In the genomic region with DNA sequence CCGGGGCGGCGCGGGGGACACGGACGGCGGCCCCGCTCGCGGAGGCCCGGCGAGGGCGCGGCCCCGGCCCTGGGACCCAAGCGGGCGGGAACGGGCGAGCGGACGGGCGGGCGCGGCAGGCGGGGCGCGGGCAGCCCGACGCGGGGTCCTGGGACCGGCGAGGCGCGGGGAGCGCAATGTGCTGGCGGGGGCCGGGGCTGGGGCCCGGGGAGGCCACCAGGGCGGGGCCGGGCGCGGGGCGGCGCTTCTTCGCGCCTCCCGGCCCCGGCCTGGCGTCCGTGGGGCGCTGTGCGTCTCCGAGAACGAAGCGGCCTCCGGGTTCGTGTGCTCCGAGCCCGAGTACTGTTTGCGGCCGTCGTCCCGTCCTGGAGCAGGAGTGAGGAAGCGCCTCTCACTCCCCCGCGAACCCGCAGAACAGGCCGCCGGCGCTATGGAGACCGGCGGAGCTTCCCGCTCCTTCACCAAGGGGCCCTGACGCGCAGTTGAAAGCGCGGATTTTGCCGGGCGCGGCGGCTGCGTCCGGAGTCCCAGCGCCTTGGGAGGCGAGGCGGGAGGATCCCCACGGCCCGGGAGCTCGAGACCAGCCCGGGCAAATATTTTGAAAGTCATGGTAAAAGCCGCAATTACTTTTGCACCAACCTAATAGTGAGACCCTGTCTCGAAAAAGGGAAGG, we compare ENCODE assay signal across 1 cellular context.
A peak's percentile ranks its signal among the peaks of the same experiment; 100 is the strongest.
TF ChIP-seq lines count a peak whose summit lies in the region.

No MANE protein-coding gene starts in this region.

TF ChIP-seq in K562, 482 proteins besides CTCF, POLR2A, EP300 and RAD21 (continued from another document and continues in another):
- TF ChIP-seq, protein P1, sequence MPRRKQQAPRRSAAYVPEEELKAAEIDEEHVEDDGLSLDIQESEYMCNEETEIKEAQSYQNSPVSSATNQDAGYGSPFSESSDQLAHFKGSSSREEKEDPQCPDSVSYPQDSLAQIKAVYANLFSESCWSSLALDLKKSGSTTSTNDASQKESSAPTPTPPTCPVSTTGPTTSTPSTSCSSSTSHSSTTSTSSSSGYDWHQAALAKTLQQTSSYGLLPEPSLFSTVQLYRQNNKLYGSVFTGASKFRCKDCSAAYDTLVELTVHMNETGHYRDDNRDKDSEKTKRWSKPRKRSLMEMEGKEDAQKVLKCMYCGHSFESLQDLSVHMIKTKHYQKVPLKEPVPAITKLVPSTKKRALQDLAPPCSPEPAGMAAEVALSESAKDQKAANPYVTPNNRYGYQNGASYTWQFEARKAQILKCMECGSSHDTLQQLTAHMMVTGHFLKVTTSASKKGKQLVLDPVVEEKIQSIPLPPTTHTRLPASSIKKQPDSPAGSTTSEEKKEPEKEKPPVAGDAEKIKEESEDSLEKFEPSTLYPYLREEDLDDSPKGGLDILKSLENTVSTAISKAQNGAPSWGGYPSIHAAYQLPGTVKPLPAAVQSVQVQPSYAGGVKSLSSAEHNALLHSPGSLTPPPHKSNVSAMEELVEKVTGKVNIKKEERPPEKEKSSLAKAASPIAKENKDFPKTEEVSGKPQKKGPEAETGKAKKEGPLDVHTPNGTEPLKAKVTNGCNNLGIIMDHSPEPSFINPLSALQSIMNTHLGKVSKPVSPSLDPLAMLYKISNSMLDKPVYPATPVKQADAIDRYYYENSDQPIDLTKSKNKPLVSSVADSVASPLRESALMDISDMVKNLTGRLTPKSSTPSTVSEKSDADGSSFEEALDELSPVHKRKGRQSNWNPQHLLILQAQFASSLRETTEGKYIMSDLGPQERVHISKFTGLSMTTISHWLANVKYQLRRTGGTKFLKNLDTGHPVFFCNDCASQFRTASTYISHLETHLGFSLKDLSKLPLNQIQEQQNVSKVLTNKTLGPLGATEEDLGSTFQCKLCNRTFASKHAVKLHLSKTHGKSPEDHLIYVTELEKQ (CRISPR knock-in tag; IDR thresholded peaks at IDR 0.05), result no peak
- TF ChIP-seq ZNF274 (IDR thresholded peaks at IDR 0.05; ENCODE audit: borderline replicate concordance, low read depth, low read length) (no peak), FIP1L1 (IDR thresholded peaks at IDR 0.05; ENCODE audit: low read depth, low read length, poor library complexity, severe bottlenecking) (no peak), RFX5 (IDR thresholded peaks at IDR 0.05; ENCODE audit: low read depth, low read length) (no peak), SMARCA4 (IDR thresholded peaks at IDR 0.05) (peak; percentile 51), SAFB (IDR thresholded peaks at IDR 0.05; ENCODE audit: borderline replicate concordance, low read depth, low read length) (peak; percentile 25; the same call in 1 of the 2 replicates), ZEB2 (IDR thresholded peaks at IDR 0.05) (0 out of 2 replicates have a peak, but pooled peaks have one; percentile 17), PHF8 (IDR thresholded peaks at IDR 0.05; ENCODE audit: borderline replicate concordance, low read length) (peak; percentile 90), ZNF766 (CRISPR knock-in tag; conservative IDR thresholded peaks at IDR 0.05) (peak; percentile 59; the same call in 1 of the 2 replicates), POLR2AphosphoS2 (IDR thresholded peaks at IDR 0.05; ENCODE audit: low read length) (no peak), ZNF561 (CRISPR knock-in tag; conservative IDR thresholded peaks at IDR 0.05) (no peak), DNMT1 (IDR thresholded peaks at IDR 0.05) (0 out of 2 replicates have a peak, but pooled peaks have one; percentile 34), ARID1B (IDR thresholded peaks at IDR 0.05) (no peak; the same call in 1 of the 2 replicates), ZFX (CRISPR knock-in tag; IDR thresholded peaks at IDR 0.05) (peak; percentile 98), TAF1 (IDR thresholded peaks at IDR 0.05; ENCODE audit: control insufficient read depth, extremely low read depth, insufficient read depth, low read length, severe bottlenecking) (peak; percentile 63), ZNF551 (CRISPR knock-in tag; IDR thresholded peaks at IDR 0.05) (no peak), SOX6 (IDR thresholded peaks at IDR 0.05) (peak; percentile 34; the same call in 1 of the 2 replicates), SPI1 (IDR thresholded peaks at IDR 0.05; ENCODE audit: borderline replicate concordance, low read depth, low read length) (peak; percentile 40; the same call in 1 of the 2 replicates), L3MBTL2 (IDR thresholded peaks at IDR 0.05) (peak; percentile 94), SUPT5H (IDR thresholded peaks at IDR 0.05) (peak; percentile 93), NR2C1 (IDR thresholded peaks at IDR 0.05) (no peak), NR2C1 (tag; IDR thresholded peaks at IDR 0.05) (no peak), ZNF644 (tag; IDR thresholded peaks at IDR 0.05; ENCODE audit: low read depth) (no peak), SMAD4 (CRISPR knock-in tag; conservative IDR thresholded peaks at IDR 0.05) (peak; percentile 65), CCNT2 (IDR thresholded peaks at IDR 0.05; ENCODE audit: borderline replicate concordance, extremely low read depth, insufficient read length, low read depth, low read length) (peak; percentile 67), MAFG (tag; conservative IDR thresholded peaks at IDR 0.05) (peak; percentile 27), ESRRA (IDR thresholded peaks at IDR 0.05; ENCODE audit: borderline replicate concordance, low read depth) (peak; percentile 39; the same call in 1 of the 2 replicates)
- TF ChIP-seq, protein P2, sequence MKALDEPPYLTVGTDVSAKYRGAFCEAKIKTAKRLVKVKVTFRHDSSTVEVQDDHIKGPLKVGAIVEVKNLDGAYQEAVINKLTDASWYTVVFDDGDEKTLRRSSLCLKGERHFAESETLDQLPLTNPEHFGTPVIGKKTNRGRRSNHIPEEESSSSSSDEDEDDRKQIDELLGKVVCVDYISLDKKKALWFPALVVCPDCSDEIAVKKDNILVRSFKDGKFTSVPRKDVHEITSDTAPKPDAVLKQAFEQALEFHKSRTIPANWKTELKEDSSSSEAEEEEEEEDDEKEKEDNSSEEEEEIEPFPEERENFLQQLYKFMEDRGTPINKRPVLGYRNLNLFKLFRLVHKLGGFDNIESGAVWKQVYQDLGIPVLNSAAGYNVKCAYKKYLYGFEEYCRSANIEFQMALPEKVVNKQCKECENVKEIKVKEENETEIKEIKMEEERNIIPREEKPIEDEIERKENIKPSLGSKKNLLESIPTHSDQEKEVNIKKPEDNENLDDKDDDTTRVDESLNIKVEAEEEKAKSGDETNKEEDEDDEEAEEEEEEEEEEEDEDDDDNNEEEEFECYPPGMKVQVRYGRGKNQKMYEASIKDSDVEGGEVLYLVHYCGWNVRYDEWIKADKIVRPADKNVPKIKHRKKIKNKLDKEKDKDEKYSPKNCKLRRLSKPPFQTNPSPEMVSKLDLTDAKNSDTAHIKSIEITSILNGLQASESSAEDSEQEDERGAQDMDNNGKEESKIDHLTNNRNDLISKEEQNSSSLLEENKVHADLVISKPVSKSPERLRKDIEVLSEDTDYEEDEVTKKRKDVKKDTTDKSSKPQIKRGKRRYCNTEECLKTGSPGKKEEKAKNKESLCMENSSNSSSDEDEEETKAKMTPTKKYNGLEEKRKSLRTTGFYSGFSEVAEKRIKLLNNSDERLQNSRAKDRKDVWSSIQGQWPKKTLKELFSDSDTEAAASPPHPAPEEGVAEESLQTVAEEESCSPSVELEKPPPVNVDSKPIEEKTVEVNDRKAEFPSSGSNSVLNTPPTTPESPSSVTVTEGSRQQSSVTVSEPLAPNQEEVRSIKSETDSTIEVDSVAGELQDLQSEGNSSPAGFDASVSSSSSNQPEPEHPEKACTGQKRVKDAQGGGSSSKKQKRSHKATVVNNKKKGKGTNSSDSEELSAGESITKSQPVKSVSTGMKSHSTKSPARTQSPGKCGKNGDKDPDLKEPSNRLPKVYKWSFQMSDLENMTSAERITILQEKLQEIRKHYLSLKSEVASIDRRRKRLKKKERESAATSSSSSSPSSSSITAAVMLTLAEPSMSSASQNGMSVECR (CRISPR knock-in tag; IDR thresholded peaks at IDR 0.05), result no peak
- TF ChIP-seq, protein P3, sequence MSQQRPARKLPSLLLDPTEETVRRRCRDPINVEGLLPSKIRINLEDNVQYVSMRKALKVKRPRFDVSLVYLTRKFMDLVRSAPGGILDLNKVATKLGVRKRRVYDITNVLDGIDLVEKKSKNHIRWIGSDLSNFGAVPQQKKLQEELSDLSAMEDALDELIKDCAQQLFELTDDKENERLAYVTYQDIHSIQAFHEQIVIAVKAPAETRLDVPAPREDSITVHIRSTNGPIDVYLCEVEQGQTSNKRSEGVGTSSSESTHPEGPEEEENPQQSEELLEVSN (IDR thresholded peaks at IDR 0.05; ENCODE audit: borderline replicate concordance in 1 of 2, extremely low read depth in 1 of 2, insufficient read depth in 1 of 2, insufficient read length in 1 of 2, low read depth in 1 of 2, low read length in 1 of 2, poor library complexity in 1 of 2, severe bottlenecking in 1 of 2), result peak in 1 of 2 experiments; percentile 79
- TF ChIP-seq, protein P4, sequence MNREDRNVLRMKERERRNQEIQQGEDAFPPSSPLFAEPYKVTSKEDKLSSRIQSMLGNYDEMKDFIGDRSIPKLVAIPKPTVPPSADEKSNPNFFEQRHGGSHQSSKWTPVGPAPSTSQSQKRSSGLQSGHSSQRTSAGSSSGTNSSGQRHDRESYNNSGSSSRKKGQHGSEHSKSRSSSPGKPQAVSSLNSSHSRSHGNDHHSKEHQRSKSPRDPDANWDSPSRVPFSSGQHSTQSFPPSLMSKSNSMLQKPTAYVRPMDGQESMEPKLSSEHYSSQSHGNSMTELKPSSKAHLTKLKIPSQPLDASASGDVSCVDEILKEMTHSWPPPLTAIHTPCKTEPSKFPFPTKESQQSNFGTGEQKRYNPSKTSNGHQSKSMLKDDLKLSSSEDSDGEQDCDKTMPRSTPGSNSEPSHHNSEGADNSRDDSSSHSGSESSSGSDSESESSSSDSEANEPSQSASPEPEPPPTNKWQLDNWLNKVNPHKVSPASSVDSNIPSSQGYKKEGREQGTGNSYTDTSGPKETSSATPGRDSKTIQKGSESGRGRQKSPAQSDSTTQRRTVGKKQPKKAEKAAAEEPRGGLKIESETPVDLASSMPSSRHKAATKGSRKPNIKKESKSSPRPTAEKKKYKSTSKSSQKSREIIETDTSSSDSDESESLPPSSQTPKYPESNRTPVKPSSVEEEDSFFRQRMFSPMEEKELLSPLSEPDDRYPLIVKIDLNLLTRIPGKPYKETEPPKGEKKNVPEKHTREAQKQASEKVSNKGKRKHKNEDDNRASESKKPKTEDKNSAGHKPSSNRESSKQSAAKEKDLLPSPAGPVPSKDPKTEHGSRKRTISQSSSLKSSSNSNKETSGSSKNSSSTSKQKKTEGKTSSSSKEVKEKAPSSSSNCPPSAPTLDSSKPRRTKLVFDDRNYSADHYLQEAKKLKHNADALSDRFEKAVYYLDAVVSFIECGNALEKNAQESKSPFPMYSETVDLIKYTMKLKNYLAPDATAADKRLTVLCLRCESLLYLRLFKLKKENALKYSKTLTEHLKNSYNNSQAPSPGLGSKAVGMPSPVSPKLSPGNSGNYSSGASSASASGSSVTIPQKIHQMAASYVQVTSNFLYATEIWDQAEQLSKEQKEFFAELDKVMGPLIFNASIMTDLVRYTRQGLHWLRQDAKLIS (CRISPR knock-in tag; IDR thresholded peaks at IDR 0.05), result 0 out of 2 replicates have a peak, but pooled peaks have one; percentile 61
- TF ChIP-seq, protein P5, sequence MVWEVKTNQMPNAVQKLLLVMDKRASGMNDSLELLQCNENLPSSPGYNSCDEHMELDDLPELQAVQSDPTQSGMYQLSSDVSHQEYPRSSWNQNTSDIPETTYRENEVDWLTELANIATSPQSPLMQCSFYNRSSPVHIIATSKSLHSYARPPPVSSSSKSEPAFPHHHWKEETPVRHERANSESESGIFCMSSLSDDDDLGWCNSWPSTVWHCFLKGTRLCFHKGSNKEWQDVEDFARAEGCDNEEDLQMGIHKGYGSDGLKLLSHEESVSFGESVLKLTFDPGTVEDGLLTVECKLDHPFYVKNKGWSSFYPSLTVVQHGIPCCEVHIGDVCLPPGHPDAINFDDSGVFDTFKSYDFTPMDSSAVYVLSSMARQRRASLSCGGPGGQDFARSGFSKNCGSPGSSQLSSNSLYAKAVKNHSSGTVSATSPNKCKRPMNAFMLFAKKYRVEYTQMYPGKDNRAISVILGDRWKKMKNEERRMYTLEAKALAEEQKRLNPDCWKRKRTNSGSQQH (CRISPR knock-in tag; IDR thresholded peaks at IDR 0.05), result no peak
- TF ChIP-seq, protein P6, sequence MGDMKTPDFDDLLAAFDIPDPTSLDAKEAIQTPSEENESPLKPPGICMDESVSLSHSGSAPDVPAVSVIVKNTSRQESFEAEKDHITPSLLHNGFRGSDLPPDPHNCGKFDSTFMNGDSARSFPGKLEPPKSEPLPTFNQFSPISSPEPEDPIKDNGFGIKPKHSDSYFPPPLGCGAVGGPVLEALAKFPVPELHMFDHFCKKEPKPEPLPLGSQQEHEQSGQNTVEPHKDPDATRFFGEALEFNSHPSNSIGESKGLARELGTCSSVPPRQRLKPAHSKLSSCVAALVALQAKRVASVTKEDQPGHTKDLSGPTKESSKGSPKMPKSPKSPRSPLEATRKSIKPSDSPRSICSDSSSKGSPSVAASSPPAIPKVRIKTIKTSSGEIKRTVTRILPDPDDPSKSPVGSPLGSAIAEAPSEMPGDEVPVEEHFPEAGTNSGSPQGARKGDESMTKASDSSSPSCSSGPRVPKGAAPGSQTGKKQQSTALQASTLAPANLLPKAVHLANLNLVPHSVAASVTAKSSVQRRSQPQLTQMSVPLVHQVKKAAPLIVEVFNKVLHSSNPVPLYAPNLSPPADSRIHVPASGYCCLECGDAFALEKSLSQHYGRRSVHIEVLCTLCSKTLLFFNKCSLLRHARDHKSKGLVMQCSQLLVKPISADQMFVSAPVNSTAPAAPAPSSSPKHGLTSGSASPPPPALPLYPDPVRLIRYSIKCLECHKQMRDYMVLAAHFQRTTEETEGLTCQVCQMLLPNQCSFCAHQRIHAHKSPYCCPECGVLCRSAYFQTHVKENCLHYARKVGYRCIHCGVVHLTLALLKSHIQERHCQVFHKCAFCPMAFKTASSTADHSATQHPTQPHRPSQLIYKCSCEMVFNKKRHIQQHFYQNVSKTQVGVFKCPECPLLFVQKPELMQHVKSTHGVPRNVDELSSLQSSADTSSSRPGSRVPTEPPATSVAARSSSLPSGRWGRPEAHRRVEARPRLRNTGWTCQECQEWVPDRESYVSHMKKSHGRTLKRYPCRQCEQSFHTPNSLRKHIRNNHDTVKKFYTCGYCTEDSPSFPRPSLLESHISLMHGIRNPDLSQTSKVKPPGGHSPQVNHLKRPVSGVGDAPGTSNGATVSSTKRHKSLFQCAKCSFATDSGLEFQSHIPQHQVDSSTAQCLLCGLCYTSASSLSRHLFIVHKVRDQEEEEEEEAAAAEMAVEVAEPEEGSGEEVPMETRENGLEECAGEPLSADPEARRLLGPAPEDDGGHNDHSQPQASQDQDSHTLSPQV (IDR thresholded peaks at IDR 0.05), result peak; percentile 41; the same call in 1 of the 2 replicates
- TF ChIP-seq, protein P7, sequence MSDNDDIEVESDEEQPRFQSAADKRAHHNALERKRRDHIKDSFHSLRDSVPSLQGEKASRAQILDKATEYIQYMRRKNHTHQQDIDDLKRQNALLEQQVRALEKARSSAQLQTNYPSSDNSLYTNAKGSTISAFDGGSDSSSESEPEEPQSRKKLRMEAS (CRISPR knock-in tag; IDR thresholded peaks at IDR 0.05), result peak; percentile 57
